ENCODE assay signal across 13 cellular contexts in genomic region chr14:22547948-22548750, GRCh38. TPM values are rescaled to one million over a fixed set of nuclear protein-coding genes. Genes with fewer than 3 reads are reported as not detected.
DNase-seq lines count a peak whose midpoint lies in the region; ATAC-seq, FAIRE-seq and TF ChIP-seq lines count a peak whose summit lies in the region.
"Had no signal": no experiment of that assay in that cellular context is flagged by ENCODE, and none has a peak within 500 bp of the region (broad histone marks: within the 10 kb centered on the region; RNA-seq: fewer than 3 reads in every experiment).

No MANE protein-coding gene starts in this region.

- no peaks in the 10 kb centered on the region for H3K9me3 Mint-ChIP-seq in stimulated activated naive CD8-positive, alpha-beta T cell treated with anti-CD3 and anti-CD28 coated beads, Interleukin-15, Interleukin-2, amounts not matched to agents 100 ng/mL and 50 ng/mL, for 24 hours
- no peaks in the 10 kb centered on the region for H3K9me3 Mint-ChIP-seq in activated naive CD8-positive, alpha-beta T cell treated with anti-CD3 and anti-CD28 coated beads for 36 hours

- H3K4me3 Mint-ChIP-seq in stimulated activated naive CD8-positive, alpha-beta T cell treated with anti-CD3 and anti-CD28 coated beads, Interleukin-15, Interleukin-2, amounts not matched to agents 100 ng/mL and 50 ng/mL, for 24 hours: peak overlapping the region; percentile 83
- peak overlapping the region; percentile 82 for H3K4me3 Mint-ChIP-seq in activated naive CD8-positive, alpha-beta T cell treated with anti-CD3 and anti-CD28 coated beads for 36 hours

- peak overlapping the region; percentile 98 for H3K27ac Mint-ChIP-seq in stimulated activated naive CD8-positive, alpha-beta T cell treated with anti-CD3 and anti-CD28 coated beads, Interleukin-15, Interleukin-2, amounts not matched to agents 100 ng/mL and 50 ng/mL, for 24 hours
- peak overlapping the region; percentile 93 for H3K27ac Mint-ChIP-seq in activated naive CD8-positive, alpha-beta T cell treated with anti-CD3 and anti-CD28 coated beads for 36 hours

- no peaks in the 10 kb centered on the region for H3K27me3 Mint-ChIP-seq in stimulated activated naive CD8-positive, alpha-beta T cell treated with anti-CD3 and anti-CD28 coated beads, Interleukin-15, Interleukin-2, amounts not matched to agents 100 ng/mL and 50 ng/mL, for 24 hours
- H3K27me3 Mint-ChIP-seq in activated naive CD8-positive, alpha-beta T cell treated with anti-CD3 and anti-CD28 coated beads for 36 hours: no peaks in the 10 kb centered on the region

- no peak for TF ChIP-seq POLR2A in H54 (IDR thresholded peaks at IDR 0.05; ENCODE audit: low read depth, low read length)

- H3K36me3 Mint-ChIP-seq in stimulated activated naive CD8-positive, alpha-beta T cell treated with anti-CD3 and anti-CD28 coated beads, Interleukin-15, Interleukin-2, amounts not matched to agents 100 ng/mL and 50 ng/mL, for 24 hours (ENCODE audit: low read depth): peaks cover 97% of the 10 kb centered on the region
- H3K36me3 Mint-ChIP-seq in activated naive CD8-positive, alpha-beta T cell treated with anti-CD3 and anti-CD28 coated beads for 36 hours: peaks cover 96% of the 10 kb centered on the region

- peaks cover 99% of the 10 kb centered on the region for H3K4me1 Mint-ChIP-seq in stimulated activated naive CD8-positive, alpha-beta T cell treated with anti-CD3 and anti-CD28 coated beads, Interleukin-15, Interleukin-2, amounts not matched to agents 100 ng/mL and 50 ng/mL, for 24 hours (ENCODE audit: low read depth)
- peaks cover 91% of the 10 kb centered on the region for H3K4me1 Mint-ChIP-seq in activated naive CD8-positive, alpha-beta T cell treated with anti-CD3 and anti-CD28 coated beads for 36 hours

- ATAC-seq in stimulated activated naive CD8-positive, alpha-beta T cell treated with anti-CD3 and anti-CD28 coated beads, Interleukin-15, Interleukin-2, amounts not matched to agents 100 U/mL and 50 U/mL, for 24 hours: no peak
- ATAC-seq in HG03095 (IDR thresholded peaks at IDR 0.05; ENCODE audit: unreplicated experiment) (no peak), GM18519 (IDR thresholded peaks at IDR 0.05; ENCODE audit: low FRiP score, unreplicated experiment) (no peak)

- FAIRE-seq in H54 (lab: Jason Lieb, UNC): no peak
- FAIRE-seq: RCC 7860 had no signal

- DNase-seq in stimulated activated naive CD8-positive, alpha-beta T cell treated with anti-CD3 and anti-CD28 coated beads, Interleukin-15, Interleukin-2, amounts not matched to agents 100 U/mL and 50 U/mL, for 24 hours: no peak
- DNase-seq in activated naive CD8-positive, alpha-beta T cell treated with anti-CD3 and anti-CD28 coated beads for 36 hours: no peak
- DNase-seq in myocyte (ENCODE audit: low read depth) (peak; percentile 16), H54 (ENCODE audit: insufficient read length, low spot score) (no peak), SW 1271 (lab: John Stamatoyannopoulos, UW) (no peak)
- DNase-seq: amygdala; KBM-7; NCI-H2081; stimulated activated CD4-positive, alpha-beta T cell treated with anti-CD3 and anti-CD28 coated beads, Interleukin-2, amount 100 ng/mL, for 24 hours had no signal

RNA-seq across cellular contexts. Expression of gene DAD1, which starts 40.9 kb away (rescaled TPM):
- 100 to 1,000 TPM; 197 to 208 TPM for total RNA-seq in activated naive CD8-positive, alpha-beta T cell treated with anti-CD3 and anti-CD28 coated beads for 36 hours
- 269 and 398 TPM in 2 replicates for total RNA-seq in myocyte
- 450 TPM for polyA plus RNA-seq in myocyte (2012)

RNA-seq across cellular contexts. Expression of gene ABHD4, which starts 50.0 kb away (rescaled TPM):
- 1 to 10 TPM; 8.2 to 8.7 TPM for total RNA-seq in activated naive CD8-positive, alpha-beta T cell treated with anti-CD3 and anti-CD28 coated beads for 36 hours
- total RNA-seq in myocyte: 28.5 and 33.2 TPM in 2 replicates
- polyA plus RNA-seq in myocyte (2012): 110 TPM
